Comparison of ENCODE assay signal across 1 cellular context in genomic region chr3:53478166-53478830, GRCh38.
A peak's percentile ranks its signal among the peaks of the same experiment; 100 is the strongest.
TF ChIP-seq lines count a peak whose summit lies in the region.

No MANE protein-coding gene starts in this region.

TF ChIP-seq in HepG2, 621 proteins besides CTCF, POLR2A, EP300 and RAD21 (continued from another document and continues in another):
- TF ChIP-seq, protein P1, sequence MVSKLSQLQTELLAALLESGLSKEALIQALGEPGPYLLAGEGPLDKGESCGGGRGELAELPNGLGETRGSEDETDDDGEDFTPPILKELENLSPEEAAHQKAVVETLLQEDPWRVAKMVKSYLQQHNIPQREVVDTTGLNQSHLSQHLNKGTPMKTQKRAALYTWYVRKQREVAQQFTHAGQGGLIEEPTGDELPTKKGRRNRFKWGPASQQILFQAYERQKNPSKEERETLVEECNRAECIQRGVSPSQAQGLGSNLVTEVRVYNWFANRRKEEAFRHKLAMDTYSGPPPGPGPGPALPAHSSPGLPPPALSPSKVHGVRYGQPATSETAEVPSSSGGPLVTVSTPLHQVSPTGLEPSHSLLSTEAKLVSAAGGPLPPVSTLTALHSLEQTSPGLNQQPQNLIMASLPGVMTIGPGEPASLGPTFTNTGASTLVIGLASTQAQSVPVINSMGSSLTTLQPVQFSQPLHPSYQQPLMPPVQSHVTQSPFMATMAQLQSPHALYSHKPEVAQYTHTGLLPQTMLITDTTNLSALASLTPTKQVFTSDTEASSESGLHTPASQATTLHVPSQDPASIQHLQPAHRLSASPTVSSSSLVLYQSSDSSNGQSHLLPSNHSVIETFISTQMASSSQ (IDR thresholded peaks at IDR 0.05; ENCODE audit: low read depth), result peak; percentile 100
- TF ChIP-seq, protein P1 (CRISPR knock-in tag; IDR thresholded peaks at IDR 0.05; ENCODE audit: borderline replicate concordance), result peak; percentile 100
- TF ChIP-seq NR2F2 (IDR thresholded peaks at IDR 0.05; ENCODE audit: borderline replicate concordance, low read depth) (peak; percentile 89), TAF15 (IDR thresholded peaks at IDR 0.05; ENCODE audit: low read depth, low read length, poor library complexity, severe bottlenecking) (no peak), HMGA1 (CRISPR knock-in tag; conservative IDR thresholded peaks at IDR 0.05) (no peak), SKI (IDR thresholded peaks at IDR 0.05; ENCODE audit: partially characterized antibody) (peak; percentile 66), ZNF790 (CRISPR knock-in tag; IDR thresholded peaks at IDR 0.05; ENCODE audit: borderline replicate concordance) (no peak), ZNF747 (CRISPR knock-in tag; IDR thresholded peaks at IDR 0.05; ENCODE audit: borderline replicate concordance) (no peak; the same call in 1 of the 2 replicates), GTF2F1 (IDR thresholded peaks at IDR 0.05; ENCODE audit: low read length) (no peak), SIN3A (IDR thresholded peaks at IDR 0.05; ENCODE audit: borderline replicate concordance, low read depth, low read length) (no peak), ATF4 (CRISPR knock-in tag; IDR thresholded peaks at IDR 0.05) (peak in 1 of 2 experiments; percentile 97; a peak in 2 of 4 replicates), ZC3H4 (CRISPR knock-in tag; IDR thresholded peaks at IDR 0.05; ENCODE audit: borderline replicate concordance) (no peak), ZNF12 (CRISPR knock-in tag; IDR thresholded peaks at IDR 0.05) (no peak), ZNF121 (CRISPR knock-in tag; IDR thresholded peaks at IDR 0.05) (no peak; the same call in 1 of the 2 replicates), KAT8 (CRISPR knock-in tag; IDR thresholded peaks at IDR 0.05) (peak; percentile 80), ARNT2 (CRISPR knock-in tag; IDR thresholded peaks at IDR 0.05; ENCODE audit: low read depth) (no peak), ZNF296 (CRISPR knock-in tag; conservative IDR thresholded peaks at IDR 0.05) (no peak), TFDP2 (CRISPR knock-in tag; IDR thresholded peaks at IDR 0.05) (no peak), GMEB2 (CRISPR knock-in tag; IDR thresholded peaks at IDR 0.05; ENCODE audit: low read depth) (no peak), JUNB (CRISPR knock-in tag; IDR thresholded peaks at IDR 0.05; ENCODE audit: borderline replicate concordance) (no peak), ZBTB14 (CRISPR knock-in tag; IDR thresholded peaks at IDR 0.05) (no peak), IRF2 (CRISPR knock-in tag; IDR thresholded peaks at IDR 0.05) (peak; percentile 58), TCF7 (IDR thresholded peaks at IDR 0.05; ENCODE audit: low read depth) (peak; percentile 94), HHEX (CRISPR knock-in tag; IDR thresholded peaks at IDR 0.05) (peak; percentile 78), ZNF839 (CRISPR knock-in tag; IDR thresholded peaks at IDR 0.05; ENCODE audit: borderline replicate concordance) (no peak), CCDC6 (CRISPR knock-in tag; IDR thresholded peaks at IDR 0.05) (no peak), ONECUT2 (CRISPR knock-in tag; IDR thresholded peaks at IDR 0.05) (0 out of 2 replicates have a peak, but pooled peaks have one; percentile 11), ZNF7 (CRISPR knock-in tag; IDR thresholded peaks at IDR 0.05) (no peak; the same call in 1 of the 2 replicates), ZNF20 (CRISPR knock-in tag; IDR thresholded peaks at IDR 0.05) (no peak), ZNF460 (CRISPR knock-in tag; IDR thresholded peaks at IDR 0.05; ENCODE audit: borderline replicate concordance) (no peak), GLI4 (CRISPR knock-in tag; IDR thresholded peaks at IDR 0.05; ENCODE audit: borderline replicate concordance) (no peak), NBN (conservative IDR thresholded peaks at IDR 0.05) (no peak), TBL1XR1 (IDR thresholded peaks at IDR 0.05; ENCODE audit: borderline replicate concordance, low read length, partially characterized antibody) (peak; percentile 56), ADNP (CRISPR knock-in tag; IDR thresholded peaks at IDR 0.05) (no peak), ZNF343 (CRISPR knock-in tag; IDR thresholded peaks at IDR 0.05) (no peak), FOXP4 (CRISPR knock-in tag; IDR thresholded peaks at IDR 0.05) (peak; percentile 98), ZIK1 (CRISPR knock-in tag; IDR thresholded peaks at IDR 0.05; ENCODE audit: borderline replicate concordance, low read depth) (no peak), TEAD3 (CRISPR knock-in tag; optimal IDR thresholded peaks at IDR 0.05; ENCODE audit: borderline replicate concordance) (peak; percentile 48), SNAI1 (CRISPR knock-in tag; IDR thresholded peaks at IDR 0.05; ENCODE audit: borderline replicate concordance) (no peak), BHLHE40 (IDR thresholded peaks at IDR 0.05; ENCODE audit: low read length) (0 out of 2 replicates have a peak, but pooled peaks have one; percentile 19), EZH2 (conservative IDR thresholded peaks at IDR 0.05; ENCODE audit: low read depth, low read length) (no peak), HOXA7 (CRISPR knock-in tag; IDR thresholded peaks at IDR 0.05) (no peak), KDM1A (CRISPR knock-in tag; IDR thresholded peaks at IDR 0.05) (0 out of 2 replicates have a peak, but pooled peaks have one; percentile 53), ZNF383 (CRISPR knock-in tag; IDR thresholded peaks at IDR 0.05; ENCODE audit: borderline replicate concordance) (no peak; the same call in 1 of the 2 replicates), SSRP1 (CRISPR knock-in tag; IDR thresholded peaks at IDR 0.05) (no peak), KMT2B (CRISPR knock-in tag; IDR thresholded peaks at IDR 0.05) (no peak), JUN (CRISPR knock-in tag; IDR thresholded peaks at IDR 0.05) (peak; percentile 81; the same call in 1 of the 2 replicates)
- TF ChIP-seq, protein P2, sequence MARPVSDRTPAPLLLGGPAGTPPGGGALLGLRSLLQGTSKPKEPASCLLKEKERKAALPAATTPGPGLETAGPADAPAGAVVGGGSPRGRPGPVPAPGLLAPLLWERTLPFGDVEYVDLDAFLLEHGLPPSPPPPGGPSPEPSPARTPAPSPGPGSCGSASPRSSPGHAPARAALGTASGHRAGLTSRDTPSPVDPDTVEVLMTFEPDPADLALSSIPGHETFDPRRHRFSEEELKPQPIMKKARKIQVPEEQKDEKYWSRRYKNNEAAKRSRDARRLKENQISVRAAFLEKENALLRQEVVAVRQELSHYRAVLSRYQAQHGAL (CRISPR knock-in tag; IDR thresholded peaks at IDR 0.05; ENCODE audit: not compliant biosample characterization), result no peak
- TF ChIP-seq, protein P3, sequence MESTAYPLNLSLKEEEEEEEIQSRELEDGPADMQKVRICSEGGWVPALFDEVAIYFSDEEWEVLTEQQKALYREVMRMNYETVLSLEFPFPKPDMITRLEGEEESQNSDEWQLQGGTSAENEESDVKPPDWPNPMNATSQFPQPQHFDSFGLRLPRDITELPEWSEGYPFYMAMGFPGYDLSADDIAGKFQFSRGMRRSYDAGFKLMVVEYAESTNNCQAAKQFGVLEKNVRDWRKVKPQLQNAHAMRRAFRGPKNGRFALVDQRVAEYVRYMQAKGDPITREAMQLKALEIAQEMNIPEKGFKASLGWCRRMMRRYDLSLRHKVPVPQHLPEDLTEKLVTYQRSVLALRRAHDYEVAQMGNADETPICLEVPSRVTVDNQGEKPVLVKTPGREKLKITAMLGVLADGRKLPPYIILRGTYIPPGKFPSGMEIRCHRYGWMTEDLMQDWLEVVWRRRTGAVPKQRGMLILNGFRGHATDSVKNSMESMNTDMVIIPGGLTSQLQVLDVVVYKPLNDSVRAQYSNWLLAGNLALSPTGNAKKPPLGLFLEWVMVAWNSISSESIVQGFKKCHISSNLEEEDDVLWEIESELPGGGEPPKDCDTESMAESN (CRISPR knock-in tag; conservative IDR thresholded peaks at IDR 0.05), result no peak
- TF ChIP-seq, protein P4, sequence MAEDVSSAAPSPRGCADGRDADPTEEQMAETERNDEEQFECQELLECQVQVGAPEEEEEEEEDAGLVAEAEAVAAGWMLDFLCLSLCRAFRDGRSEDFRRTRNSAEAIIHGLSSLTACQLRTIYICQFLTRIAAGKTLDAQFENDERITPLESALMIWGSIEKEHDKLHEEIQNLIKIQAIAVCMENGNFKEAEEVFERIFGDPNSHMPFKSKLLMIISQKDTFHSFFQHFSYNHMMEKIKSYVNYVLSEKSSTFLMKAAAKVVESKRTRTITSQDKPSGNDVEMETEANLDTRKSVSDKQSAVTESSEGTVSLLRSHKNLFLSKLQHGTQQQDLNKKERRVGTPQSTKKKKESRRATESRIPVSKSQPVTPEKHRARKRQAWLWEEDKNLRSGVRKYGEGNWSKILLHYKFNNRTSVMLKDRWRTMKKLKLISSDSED (CRISPR knock-in tag; IDR thresholded peaks at IDR 0.05), result no peak
- TF ChIP-seq, protein P5, sequence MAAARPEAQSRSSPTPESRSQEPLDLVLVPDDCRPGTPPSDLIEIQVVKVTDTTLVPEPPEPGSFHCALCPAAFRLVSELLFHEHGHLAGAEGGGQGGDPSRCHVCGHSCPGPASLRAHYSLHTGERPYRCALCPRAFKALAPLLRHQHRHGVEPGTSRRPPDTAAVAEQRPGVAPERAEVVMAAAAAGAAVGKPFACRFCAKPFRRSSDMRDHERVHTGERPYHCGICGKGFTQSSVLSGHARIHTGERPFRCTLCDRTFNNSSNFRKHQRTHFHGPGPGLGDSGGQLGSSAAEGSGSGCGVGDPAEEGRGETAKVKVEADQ (CRISPR knock-in tag; IDR thresholded peaks at IDR 0.05; ENCODE audit: borderline replicate concordance), result no peak
